In the genomic region with DNA sequence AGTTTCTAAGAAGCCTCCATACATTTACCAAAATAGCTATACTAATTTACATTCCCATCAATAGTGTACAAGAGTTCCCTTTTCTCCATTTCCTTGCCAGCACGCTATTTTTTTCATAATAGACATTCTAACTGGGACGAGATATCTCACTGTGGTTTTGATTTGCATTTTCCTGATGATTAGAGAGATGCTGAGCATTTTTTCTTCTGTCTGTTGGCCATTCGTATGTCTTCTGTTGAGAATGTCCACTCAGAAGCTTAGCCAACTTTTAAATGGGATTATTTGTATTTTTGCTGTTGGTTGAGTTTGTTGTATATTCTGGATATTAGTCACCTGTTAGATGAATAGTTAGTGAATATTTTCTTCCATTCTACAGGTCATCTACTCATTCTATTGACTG, we compare ENCODE assay signal across 7 cellular contexts.
"Had no signal": no experiment of that assay in that cellular context is flagged by ENCODE, and none has a peak within 500 bp of the region (broad histone marks: within the 10 kb centered on the region; RNA-seq: fewer than 3 reads in every experiment).

No MANE protein-coding gene starts in this region.

- DNase-seq: GM23248, GOT3, H7, HFFc6, IMR-90 had no signal

- ATAC-seq: HCT116, K562 had no signal
